Comparison of ENCODE assay signal across 12 cellular contexts in the genomic region with DNA sequence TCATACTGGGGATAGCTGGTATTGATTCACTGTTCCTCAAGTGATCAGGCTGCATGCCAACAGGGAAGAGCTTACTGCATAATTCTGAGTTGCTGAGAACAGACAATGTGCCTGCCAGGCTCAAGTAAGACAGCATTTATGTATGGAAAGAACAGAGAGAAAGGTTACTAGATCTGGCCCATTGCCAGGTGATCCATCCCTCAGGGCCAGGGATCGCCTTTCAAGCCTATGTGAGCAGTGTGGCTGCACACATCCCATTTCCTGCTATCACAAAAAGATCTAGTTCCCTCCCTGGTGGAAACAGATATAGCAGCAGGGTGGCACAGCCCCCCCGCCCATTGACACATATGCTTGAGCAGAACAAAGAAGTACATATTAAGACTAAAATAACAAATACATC.
DNase-seq lines count a peak whose midpoint lies in the region; ATAC-seq and TF ChIP-seq lines count a peak whose summit lies in the region.
"Had no signal": no experiment of that assay in that cellular context is flagged by ENCODE, and none has a peak within 500 bp of the region (broad histone marks: within the 10 kb centered on the region; RNA-seq: fewer than 3 reads in every experiment).

No MANE protein-coding gene starts in this region.

- intact Hi-C loops in Calu3 (cut with micrococcal nuclease; ENCODE audit: unreplicated experiment): no loop called here
- intact Hi-C loops in natural killer cell (cut with micrococcal nuclease): no loop called here

- no TSS peak for BruUV-seq in Calu3 (replicated peaks; lab: Mats Ljungman, UMichigan)

- H3K4me1 Mint-ChIP-seq in Calu3 (ENCODE audit: low read depth, unreplicated experiment): no peaks in the 10 kb centered on the region
- H3K4me1 Mint-ChIP-seq in natural killer cell: no peaks in the 10 kb centered on the region
- H3K4me1 Mint-ChIP-seq: naive thymus-derived CD8-positive, alpha-beta T cell had no signal

- no peaks in the 10 kb centered on the region for H3K36me3 Mint-ChIP-seq in Calu3 (ENCODE audit: insufficient read depth, unreplicated experiment)
- no peaks in the 10 kb centered on the region for H3K36me3 Mint-ChIP-seq in natural killer cell
- H3K36me3 Mint-ChIP-seq: CD14-positive monocyte; naive thymus-derived CD8-positive, alpha-beta T cell had no signal

- H3K4me3 ChIP-seq in epithelial cell of esophagus (ENCODE audit: low read length): no peak overlapping the region
- H3K4me3 ChIP-seq: HAP-1 had no signal

- H3K9me3 Mint-ChIP-seq in Calu3 (ENCODE audit: low read depth, unreplicated experiment) (no peaks in the 10 kb centered on the region), natural killer cell (no peaks in the 10 kb centered on the region)

- DNase-seq in Calu3 (peak; percentile 2), NCI-H748 (lab: John Stamatoyannopoulos, UW; ENCODE audit: unreplicated experiment) (peak; percentile 96), epithelial cell of esophagus (ENCODE audit: low read depth) (peak; percentile 71), natural killer cell (no peak)
- DNase-seq in activated naive CD4-positive, alpha-beta T cell treated with anti-CD3 and anti-CD28 coated beads, Interleukin-2, amount 50 U/mL, for 16 hours: no peak
- DNase-seq: naive thymus-derived CD8-positive, alpha-beta T cell had no signal

- H3K27ac Mint-ChIP-seq in Calu3 (ENCODE audit: unreplicated experiment) (no peak overlapping the region), natural killer cell (no peak overlapping the region)
- H3K27ac Mint-ChIP-seq: CD14-positive monocyte; naive thymus-derived CD8-positive, alpha-beta T cell had no signal

- ATAC-seq in natural killer cell: no peak
- no peak for ATAC-seq in HG03135 (IDR thresholded peaks at IDR 0.05; ENCODE audit: unreplicated experiment)
- no peak for ATAC-seq in HG02642 (IDR thresholded peaks at IDR 0.05; ENCODE audit: poor library complexity, unreplicated experiment)
- ATAC-seq: naive thymus-derived CD8-positive, alpha-beta T cell; sciatic nerve had no signal

- TF ChIP-seq CTCF in Calu3 (IDR thresholded peaks at IDR 0.05; ENCODE audit: unreplicated experiment) (no peak), epithelial cell of esophagus (IDR thresholded peaks at IDR 0.05; ENCODE audit: insufficient read depth, low read depth, low read length, missing control alignments) (no peak), natural killer cell (IDR thresholded peaks at IDR 0.05) (no peak)

- CTCF ChIA-PET in Calu3 (lab: Charles Lee): no interaction called here

- no peak for TF ChIP-seq EP300 in Ishikawa (IDR thresholded peaks at IDR 0.05; ENCODE audit: borderline replicate concordance)

- no peak for TF ChIP-seq RAD21 in Ishikawa (IDR thresholded peaks at IDR 0.05; ENCODE audit: low read depth)

- H3K27me3 Mint-ChIP-seq in Calu3 (ENCODE audit: unreplicated experiment) (no peaks in the 10 kb centered on the region), natural killer cell (ENCODE audit: low read depth in 2 of 2) (no peaks in the 10 kb centered on the region)

- no peak overlapping the region for H3K4me3 Mint-ChIP-seq in Calu3 (ENCODE audit: low read depth, unreplicated experiment)
- no peak overlapping the region for H3K4me3 Mint-ChIP-seq in natural killer cell
- H3K4me3 Mint-ChIP-seq: CD14-positive monocyte; naive thymus-derived CD8-positive, alpha-beta T cell had no signal

TF ChIP-seq in Ishikawa, 13 proteins besides CTCF, POLR2A, EP300 and RAD21:
- no peak for TF ChIP-seq TEAD4 (IDR thresholded peaks at IDR 0.05)
- TF ChIP-seq TCF12 (IDR thresholded peaks at IDR 0.05; ENCODE audit: low read depth): no peak
- TF ChIP-seq, protein P1, sequence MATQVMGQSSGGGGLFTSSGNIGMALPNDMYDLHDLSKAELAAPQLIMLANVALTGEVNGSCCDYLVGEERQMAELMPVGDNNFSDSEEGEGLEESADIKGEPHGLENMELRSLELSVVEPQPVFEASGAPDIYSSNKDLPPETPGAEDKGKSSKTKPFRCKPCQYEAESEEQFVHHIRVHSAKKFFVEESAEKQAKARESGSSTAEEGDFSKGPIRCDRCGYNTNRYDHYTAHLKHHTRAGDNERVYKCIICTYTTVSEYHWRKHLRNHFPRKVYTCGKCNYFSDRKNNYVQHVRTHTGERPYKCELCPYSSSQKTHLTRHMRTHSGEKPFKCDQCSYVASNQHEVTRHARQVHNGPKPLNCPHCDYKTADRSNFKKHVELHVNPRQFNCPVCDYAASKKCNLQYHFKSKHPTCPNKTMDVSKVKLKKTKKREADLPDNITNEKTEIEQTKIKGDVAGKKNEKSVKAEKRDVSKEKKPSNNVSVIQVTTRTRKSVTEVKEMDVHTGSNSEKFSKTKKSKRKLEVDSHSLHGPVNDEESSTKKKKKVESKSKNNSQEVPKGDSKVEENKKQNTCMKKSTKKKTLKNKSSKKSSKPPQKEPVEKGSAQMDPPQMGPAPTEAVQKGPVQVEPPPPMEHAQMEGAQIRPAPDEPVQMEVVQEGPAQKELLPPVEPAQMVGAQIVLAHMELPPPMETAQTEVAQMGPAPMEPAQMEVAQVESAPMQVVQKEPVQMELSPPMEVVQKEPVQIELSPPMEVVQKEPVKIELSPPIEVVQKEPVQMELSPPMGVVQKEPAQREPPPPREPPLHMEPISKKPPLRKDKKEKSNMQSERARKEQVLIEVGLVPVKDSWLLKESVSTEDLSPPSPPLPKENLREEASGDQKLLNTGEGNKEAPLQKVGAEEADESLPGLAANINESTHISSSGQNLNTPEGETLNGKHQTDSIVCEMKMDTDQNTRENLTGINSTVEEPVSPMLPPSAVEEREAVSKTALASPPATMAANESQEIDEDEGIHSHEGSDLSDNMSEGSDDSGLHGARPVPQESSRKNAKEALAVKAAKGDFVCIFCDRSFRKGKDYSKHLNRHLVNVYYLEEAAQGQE (IDR thresholded peaks at IDR 0.05; ENCODE audit: low read depth): no peak
- TF ChIP-seq EGR1 (IDR thresholded peaks at IDR 0.05): no peak
- TF ChIP-seq, protein P2, sequence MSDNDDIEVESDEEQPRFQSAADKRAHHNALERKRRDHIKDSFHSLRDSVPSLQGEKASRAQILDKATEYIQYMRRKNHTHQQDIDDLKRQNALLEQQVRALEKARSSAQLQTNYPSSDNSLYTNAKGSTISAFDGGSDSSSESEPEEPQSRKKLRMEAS (IDR thresholded peaks at IDR 0.05): no peak
- TF ChIP-seq NFIC (IDR thresholded peaks at IDR 0.05): peak; percentile 49; the same call in 1 of the 2 replicates

Comparison
In these comparisons a context has a peak if more than half of its experiments do, and no peak if none do; other contexts are left out.
1. DNase-seq: peak in Calu3 (single experiment), NCI-H748 (single experiment) and epithelial cell of esophagus (single experiment); none in natural killer cell (single experiment) and activated naive CD4-positive, alpha-beta T cell treated with anti-CD3 and anti-CD28 coated beads, Interleukin-2, amount 50 U/mL, for 16 hours (single experiment).